In genomic region chr16:26578748-26579147, GRCh38 we compare ENCODE assay signal across 11 cellular contexts.
"Had no signal": no experiment of that assay in that cellular context is flagged by ENCODE, and none has a peak within 500 bp of the region (broad histone marks: within the 10 kb centered on the region; RNA-seq: fewer than 3 reads in every experiment).

No MANE protein-coding gene starts in this region.

- H2AFZ ChIP-seq: GM23248, GM23338 had no signal

- H3K9ac ChIP-seq: GM23248 had no signal

- H3K4me3 ChIP-seq: GM23248, GM23338, HAP-1 had no signal

- H3K36me3 ChIP-seq: HAP-1 had no signal

- DNase-seq: GM23248, GOT3, H7, H9, HCEC 1CT, HFFc6 had no signal

- H3K27ac ChIP-seq: GM23248 had no signal

- H3K4me1 ChIP-seq: HAP-1 had no signal

- ATAC-seq: GM23338, HCT116 had no signal

- H3K9me3 ChIP-seq: HAP-1 had no signal

- H3K4me2 ChIP-seq: GM23338 had no signal

- FAIRE-seq: H1, H54 had no signal
